Comparison of ENCODE assay signal across 7 cellular contexts in genomic region chr12:119176267-119177055, GRCh38. TPM values are rescaled to one million over a fixed set of nuclear protein-coding genes. Genes with fewer than 3 reads are reported as not detected.
DNase-seq lines count a peak whose midpoint lies in the region; ATAC-seq, FAIRE-seq and TF ChIP-seq lines count a peak whose summit lies in the region.

No MANE protein-coding gene starts in this region.

- H3K27ac ChIP-seq in foreskin keratinocyte (peak overlapping the region; percentile 50), pancreas (no peak overlapping the region)

- no peaks in the 10 kb centered on the region for H3K9me3 ChIP-seq in pancreas

- H3K4me3 ChIP-seq in pancreas, result no peak overlapping the region

- peaks cover 4% of the 10 kb centered on the region for H3K4me1 ChIP-seq in foreskin keratinocyte
- peaks cover 0 to 5% (median 0%) of the 10 kb centered on the region in 3 donors for H3K4me1 ChIP-seq in pancreas

- intact Hi-C loops in pancreas (cut with DNase I), result no loop called here

- H3K27me3 ChIP-seq in foreskin keratinocyte (no peaks in the 10 kb centered on the region), pancreas (peaks cover 0 to 5% (median 0%) of the 10 kb centered on the region in 4 donors)

- 36 to 37% methylated on average over 21 of the region's 21 CpGs for WGBS in pancreas, 2 donors

- DNase-seq in HK-2 (ENCODE audit: unreplicated experiment) (peak; percentile 75), SHP77 treated with DMSO at 0.1 percent for 48 hours (lab: John Stamatoyannopoulos, UW) (peak; percentile 17), foreskin keratinocyte (peak; percentile 20 to 81), pancreas (peak in 5 of 6 donors; percentile 45 to 67 (median 61))

- FAIRE-seq in pancreas (lab: Jason Lieb, UNC), result no peak

- no peak for TF ChIP-seq CTCF in foreskin keratinocyte (conservative IDR thresholded peaks at IDR 0.05)
- no peak for TF ChIP-seq CTCF in pancreas (IDR thresholded peaks at IDR 0.05)

- H3K36me3 ChIP-seq in pancreas, result no peaks in the 10 kb centered on the region

- ATAC-seq in foreskin keratinocyte (peak; percentile 91), pancreas (peak in 3 of 4 donors; percentile 22 to 53 (median 42)), GM18867 (IDR thresholded peaks at IDR 0.05; ENCODE audit: unreplicated experiment) (no peak), HG02884 (IDR thresholded peaks at IDR 0.05; ENCODE audit: unreplicated experiment) (no peak), GM18873 (IDR thresholded peaks at IDR 0.05; ENCODE audit: low FRiP score, unreplicated experiment) (no peak)

RNA-seq across cellular contexts. Expression of gene HSPB8, which starts 2.3 kb away (rescaled TPM):
- total RNA-seq in foreskin keratinocyte, result 0.46 and 0.65 TPM in 2 replicates
- 0.27 and 0.40 TPM in 2 replicates for polyA plus RNA-seq in foreskin keratinocyte
- 10 to 100 TPM in 2 of 6 donors, 1 to 10 TPM in 4; 5.4 to 21.2 (median 8.3) TPM for total RNA-seq in pancreas
- 10 to 100 TPM; 10.5 to 11.1 TPM for polyA plus RNA-seq in pancreas

Comparison
In these comparisons a context has a peak if more than half of its experiments do, and no peak if none do; other contexts are left out.
1. DNase-seq: peak in every context shown above with its lines; median percentile 75 in HK-2; 61 in pancreas; 50 in foreskin keratinocyte; 17 in SHP77 treated with DMSO at 0.1 percent for 48 hours.
2. ATAC-seq: peak in foreskin keratinocyte (single experiment) and pancreas (3 of 4); none in GM18867 (single experiment), HG02884 (single experiment) and GM18873 (single experiment).